In genomic region chr11:40647290-40647689, GRCh38 we compare ENCODE assay signal across 20 cellular contexts.
DNase-seq lines count a peak whose midpoint lies in the region; ATAC-seq lines count a peak whose summit lies in the region.
"Had no signal": no experiment of that assay in that cellular context is flagged by ENCODE, and none has a peak within 500 bp of the region (broad histone marks: within the 10 kb centered on the region; RNA-seq: fewer than 3 reads in every experiment).

No MANE protein-coding gene starts in this region.

- no peak overlapping the region for H3K27ac ChIP-seq in naive thymus-derived CD4-positive, alpha-beta T cell (ENCODE audit: low read depth, low read length)
- H3K27ac ChIP-seq: GM23248, PC-9, SK-N-MC had no signal

- H3K9me3 ChIP-seq in naive thymus-derived CD4-positive, alpha-beta T cell (ENCODE audit: control insufficient read depth in 2 of 3, low read length in 3 of 3) = no peaks in the 10 kb centered on the region

- H3K4me1 Mint-ChIP-seq in naive thymus-derived CD4-positive, alpha-beta T cell = no peaks in the 10 kb centered on the region
- H3K4me1 Mint-ChIP-seq: CD4-positive, CD25-positive, alpha-beta regulatory T cell; T-cell had no signal

- CTCF ChIA-PET in naive thymus-derived CD4-positive, alpha-beta T cell (lab: Charles Lee) = no interaction called here

- peak; percentile 63 for ATAC-seq in GM18873 (IDR thresholded peaks at IDR 0.05; ENCODE audit: low FRiP score, unreplicated experiment)
- peak; percentile 75 for ATAC-seq in GM21619 (IDR thresholded peaks at IDR 0.05; ENCODE audit: unreplicated experiment)
- ATAC-seq in HG03135 (IDR thresholded peaks at IDR 0.05; ENCODE audit: unreplicated experiment) = peak; percentile 93
- no peak for ATAC-seq in naive thymus-derived CD4-positive, alpha-beta T cell
- ATAC-seq in GM19328 (IDR thresholded peaks at IDR 0.05; ENCODE audit: unreplicated experiment) = no peak
- ATAC-seq: T-cell had no signal

- DNase-seq in kidney tubule cell (ENCODE audit: low spot score) = peak; percentile 84
- no peak for DNase-seq in naive thymus-derived CD4-positive, alpha-beta T cell
- DNase-seq in GM19238 (ENCODE audit: insufficient read length, low spot score) = no peak
- no peak for DNase-seq in HK-2 (ENCODE audit: unreplicated experiment)
- DNase-seq: CD4-positive, CD25-positive, alpha-beta regulatory T cell; DMS79; GDM1; GM23248; KG1; NCI-H1092 treated with DMSO at 0.1 percent for 48 hours; NCI-H1694 treated with DMSO at 0.1 percent for 48 hours; NCI-H69; PC-9; T-cell; T1000 had no signal

- peaks cover 12 to 64% (median 28%) of the 10 kb centered on the region in 11 donors for H3K9me3 Mint-ChIP-seq in naive thymus-derived CD4-positive, alpha-beta T cell

- no peaks in the 10 kb centered on the region for H3K27me3 ChIP-seq in naive thymus-derived CD4-positive, alpha-beta T cell (ENCODE audit: control insufficient read depth in 2 of 2, insufficient read depth in 2 of 2, low read length in 2 of 2)

- no peaks in the 10 kb centered on the region for H3K27me3 Mint-ChIP-seq in naive thymus-derived CD4-positive, alpha-beta T cell
- H3K27me3 Mint-ChIP-seq: CD4-positive, CD25-positive, alpha-beta regulatory T cell; T-cell had no signal

- H3K4me1 ChIP-seq in naive thymus-derived CD4-positive, alpha-beta T cell (ENCODE audit: control insufficient read depth in 2 of 2, insufficient read depth in 2 of 2, low read length in 2 of 2) = no peaks in the 10 kb centered on the region

- H3K4me3 Mint-ChIP-seq in naive thymus-derived CD4-positive, alpha-beta T cell = no peak overlapping the region
- H3K4me3 Mint-ChIP-seq: CD4-positive, CD25-positive, alpha-beta regulatory T cell; T-cell had no signal

- H3K36me3 ChIP-seq in naive thymus-derived CD4-positive, alpha-beta T cell (ENCODE audit: control insufficient read depth in 2 of 3, insufficient read depth in 3 of 3, low read length in 3 of 3) = no peaks in the 10 kb centered on the region

- H3K27ac Mint-ChIP-seq in naive thymus-derived CD4-positive, alpha-beta T cell = no peak overlapping the region
- H3K27ac Mint-ChIP-seq: CD4-positive, CD25-positive, alpha-beta regulatory T cell; T-cell had no signal

- no peak overlapping the region for H3K4me3 ChIP-seq in naive thymus-derived CD4-positive, alpha-beta T cell (ENCODE audit: low read length)
- H3K4me3 ChIP-seq: GM23248, PC-9, SK-N-MC had no signal

- POLR2A ChIA-PET in naive thymus-derived CD4-positive, alpha-beta T cell (lab: Charles Lee) = no interaction called here

- H3K36me3 Mint-ChIP-seq in naive thymus-derived CD4-positive, alpha-beta T cell = peaks cover 0 to 3% (median 0%) of the 10 kb centered on the region in 5 donors
- H3K36me3 Mint-ChIP-seq: CD4-positive, CD25-positive, alpha-beta regulatory T cell; T-cell had no signal

- intact Hi-C loops in naive thymus-derived CD4-positive, alpha-beta T cell (cut with micrococcal nuclease) = no loop called here

Comparison
In these comparisons a context has a peak if more than half of its experiments do, and no peak if none do; other contexts are left out.
1. ATAC-seq: peak in GM18873 (single experiment), GM21619 (single experiment) and HG03135 (single experiment); none in naive thymus-derived CD4-positive, alpha-beta T cell (single experiment) and GM19328 (single experiment).